In genomic region chr1:165686121-165686970, GRCh38 we compare ENCODE assay signal across 10 cellular contexts. TPM values are rescaled to one million over a fixed set of nuclear protein-coding genes. Genes with fewer than 3 reads are reported as not detected.
DNase-seq lines count a peak whose midpoint lies in the region; ATAC-seq, FAIRE-seq and TF ChIP-seq lines count a peak whose summit lies in the region.
"Had no signal": no experiment of that assay in that cellular context is flagged by ENCODE, and none has a peak within 500 bp of the region (broad histone marks: within the 10 kb centered on the region; RNA-seq: fewer than 3 reads in every experiment).

No MANE protein-coding gene starts in this region.

- no peak overlapping the region for H3K4me3 ChIP-seq in CD8-positive, alpha-beta T cell (ENCODE audit: low read depth, low read length)
- H3K4me3 ChIP-seq in GM12878 (peak overlapping the region; percentile 21), gastrocnemius medialis (no peak overlapping the region)
- H3K4me3 ChIP-seq: esophagus squamous epithelium, SK-N-MC had no signal

- peak overlapping the region; percentile 33; the same call in 1 of the 2 replicates for H3K9ac ChIP-seq in GM12878 (ENCODE audit: control insufficient read depth, insufficient read depth, low read length)

- POLR2A ChIA-PET in CD8-positive, alpha-beta T cell (lab: Charles Lee) = interaction anchor here (0.7 to 1.5 kb wide), 2 partner anchors 9 to 12 kb away, joined by 3 to 5 read pairs; partner anchors contain the start of gene ALDH9A1
- POLR2A ChIA-PET in GM12878 (lab: Charles Lee) = interaction anchor here (0.7 to 1.7 kb wide), 5 partner anchors 11 to 237 kb away, joined by 3 to 13 read pairs (median 3); partner anchors contain the start of gene ALDH9A1
- POLR2A ChIA-PET in RWPE1 (lab: Yijun Ruan, JAX; ENCODE audit: low non-redundant PET) = no interaction called here

- intact Hi-C loops in CD8-positive, alpha-beta T cell (cut with DNase I, micrococcal nuclease) = loop anchor here in 1 of 2 experiments (2.0 to 5.0 kb wide), 2 partner anchors 41 to 228 kb away; no protein-coding TSS in a partner anchor
- intact Hi-C loops in GM12878 (cut with micrococcal nuclease; ENCODE audit: unreplicated experiment) = no loop called here
- intact Hi-C loops in gastrocnemius medialis (cut with DNase I; ENCODE audit: low total_unique reads) = no loop called here

- no peak for TF ChIP-seq CTCF in CD8-positive, alpha-beta T cell (IDR thresholded peaks at IDR 0.05)
- TF ChIP-seq CTCF in GM12878 (IDR thresholded peaks at IDR 0.05 in 2 of 3, conservative IDR thresholded peaks at IDR 0.05 in 1 of 3; ENCODE audit: control insufficient read depth in 2 of 3, extremely low read depth in 1 of 3, insufficient read depth in 1 of 3, low read depth in 3 of 3, low read length in 3 of 3) (peak; percentile 25 to 44 (median 26); a peak in 3 of 6 replicates), gastrocnemius medialis (IDR thresholded peaks at IDR 0.05 in 4 of 5, conservative IDR thresholded peaks at IDR 0.05 in 1 of 5) (no peak), RWPE1 (conservative IDR thresholded peaks at IDR 0.05; ENCODE audit: low read depth) (no peak)

- FAIRE-seq in GM12878 (lab: Jason Lieb, UNC) = no peak

- DNase-seq in CD8-positive, alpha-beta T cell = no peak
- DNase-seq in GM12878 (ENCODE audit: low read depth, low spot score) (peak; percentile 24), epidermal melanocyte (ENCODE audit: insufficient read length, low spot score) (no peak), gastrocnemius medialis (no peak), NK-92 (lab: John Stamatoyannopoulos, UW; ENCODE audit: unreplicated experiment) (no peak), RWPE1 (ENCODE audit: low spot score) (no peak)
- DNase-seq: esophagus squamous epithelium had no signal

- no TSS peak for BruUV-seq in GM12878 (replicated peaks; lab: Mats Ljungman, UMichigan)

- peak overlapping the region; percentile 28 for H2AFZ ChIP-seq in GM12878 (ENCODE audit: control insufficient read depth, low read depth, low read length)

- peak; percentile 32 for TF ChIP-seq RAD21 in GM12878 (IDR thresholded peaks at IDR 0.05; ENCODE audit: insufficient read depth, low read depth, low read length)

- no peak overlapping the region for H3K4me3 Mint-ChIP-seq in CD8-positive, alpha-beta T cell

- CTCF ChIA-PET in CD8-positive, alpha-beta T cell (lab: Charles Lee) = interaction anchor here (1.0 to 1.5 kb wide), 2 partner anchors 84 to 232 kb away, joined by 3 read pairs; no protein-coding TSS in a partner anchor
- CTCF ChIA-PET in GM12878 (lab: Yijun Ruan, JAX) (interaction anchor here (0.7 to 6.5 kb wide), 34 partner anchors 9 to 240 kb away, joined by 3 to 62 read pairs (median 4); partner anchors contain the start of genes ALDH9A1, TMCO1 and UCK2), RWPE1 (lab: Yijun Ruan, JAX) (no interaction called here)

- TF ChIP-seq POLR2A in GM12878 (IDR thresholded peaks at IDR 0.05; ENCODE audit: low read depth, low read length) (no peak), gastrocnemius medialis (IDR thresholded peaks at IDR 0.05) (no peak)

- no peaks in the 10 kb centered on the region for H3K9me3 Mint-ChIP-seq in CD8-positive, alpha-beta T cell

- in situ Hi-C loops in GM12878 (cut with MboI) = no loop called here
- in situ Hi-C loops in gastrocnemius medialis (cut with MboI; ENCODE audit: low sequenced_read_pairs in 4 of 4) = no loop called here

- H3K27ac Mint-ChIP-seq in CD8-positive, alpha-beta T cell = peak overlapping the region; percentile 74

- no peaks in the 10 kb centered on the region for H3K9me3 ChIP-seq in CD8-positive, alpha-beta T cell (ENCODE audit: low read length)
- H3K9me3 ChIP-seq in GM12878 (replicated peaks; ENCODE audit: control insufficient read depth, insufficient read depth, low read length) (no peaks in the 10 kb centered on the region; the same call in 2 of the 3 replicates), gastrocnemius medialis (no peaks in the 10 kb centered on the region)
- H3K9me3 ChIP-seq: esophagus squamous epithelium had no signal

- SMC1A ChIA-PET in GM12878 (lab: Charles Lee; ENCODE audit: uncharacterized antibody, unreplicated experiment) = interaction anchor here (0.6 to 2.5 kb wide), 24 partner anchors 11 to 484 kb away, joined by 3 to 26 read pairs (median 4); partner anchors contain the start of genes ALDH9A1, MGST3 and TMCO1

- H3K4me1 Mint-ChIP-seq in CD8-positive, alpha-beta T cell (ENCODE audit: low read depth) = peaks cover 46% of the 10 kb centered on the region

- peaks cover 6% of the 10 kb centered on the region for H3K36me3 ChIP-seq in CD8-positive, alpha-beta T cell (ENCODE audit: insufficient read depth, low read length)
- H3K36me3 ChIP-seq in GM12878 (ENCODE audit: control insufficient read depth in 2 of 2, insufficient read depth in 2 of 2, low read length in 1 of 2) (peaks cover 0 to 30% of the 10 kb centered on the region in 2 experiments; a peak in 3 of 4 replicates), gastrocnemius medialis (peaks cover 0 to 19% of the 10 kb centered on the region in 2 donors)

- RAD21 ChIA-PET in GM12878 (lab: Charles Lee; ENCODE audit: unreplicated experiment) = interaction anchor here (0.7 to 2.2 kb wide), 16 partner anchors 10 to 228 kb away, joined by 3 to 21 read pairs (median 3); partner anchors contain the start of genes ALDH9A1 and TMCO1

- 41% methylated on average over 6 of the region's 6 CpGs for WGBS in GM12878 (ENCODE audit: insufficient coverage, insufficient replicate concordance, low lambda C conversion rate, missing lambda C conversion rate)

- no peaks in the 10 kb centered on the region for H3K27me3 ChIP-seq in CD8-positive, alpha-beta T cell (ENCODE audit: insufficient read depth, low read length)
- no peaks in the 10 kb centered on the region for H3K27me3 ChIP-seq in GM12878 (replicated peaks in 1 of 2; ENCODE audit: control insufficient read depth in 2 of 2, insufficient read depth in 2 of 2, low read length in 1 of 2)
- H3K27me3 ChIP-seq in gastrocnemius medialis = no peaks in the 10 kb centered on the region
- H3K27me3 ChIP-seq: esophagus squamous epithelium had no signal

- ATAC-seq in CD8-positive, alpha-beta T cell = peak; percentile 36
- ATAC-seq in GM19043 (IDR thresholded peaks at IDR 0.05; ENCODE audit: low read depth, unreplicated experiment) (peak; percentile 70), HG03520 (IDR thresholded peaks at IDR 0.05; ENCODE audit: unreplicated experiment) (peak; percentile 63), GM12878 (peak; percentile 90), gastrocnemius medialis (no peak)

- no peak for TF ChIP-seq EP300 in GM12878 (IDR thresholded peaks at IDR 0.05; ENCODE audit: borderline replicate concordance in 1 of 2, control insufficient read depth in 1 of 2, low read depth in 2 of 2, low read length in 2 of 2)

- peaks cover 81% of the 10 kb centered on the region for H3K36me3 Mint-ChIP-seq in CD8-positive, alpha-beta T cell

- H3K79me2 ChIP-seq in GM12878 (ENCODE audit: control insufficient read depth, insufficient read depth, low read length) = peaks cover 18% of the 10 kb centered on the region

- H3K27me3 Mint-ChIP-seq in CD8-positive, alpha-beta T cell (ENCODE audit: low read depth) = no peaks in the 10 kb centered on the region

- H3K4me1 ChIP-seq in CD8-positive, alpha-beta T cell (ENCODE audit: insufficient read depth, low read length) = peaks cover 14% of the 10 kb centered on the region
- H3K4me1 ChIP-seq in GM12878 (ENCODE audit: control insufficient read depth, insufficient read depth, low read length) = peaks cover 10% of the 10 kb centered on the region
- peaks cover 0 to 16% of the 10 kb centered on the region in 2 donors for H3K4me1 ChIP-seq in gastrocnemius medialis

- no peak overlapping the region for H3K27ac ChIP-seq in CD8-positive, alpha-beta T cell (ENCODE audit: low read depth, low read length)
- H3K27ac ChIP-seq in GM12878 (ENCODE audit: control insufficient read depth, insufficient read depth) (peak overlapping the region; percentile 77), gastrocnemius medialis (no peak overlapping the region), RWPE1 (no peak overlapping the region)
- H3K27ac ChIP-seq: esophagus squamous epithelium, SK-N-MC had no signal

- no peaks in the 10 kb centered on the region for H4K20me1 ChIP-seq in GM12878 (ENCODE audit: control insufficient read depth, insufficient read depth)

- H3K4me2 ChIP-seq in GM12878 (ENCODE audit: control insufficient read depth, insufficient read depth) = peak overlapping the region; percentile 76

RNA-seq across cellular contexts. Expression of gene ALDH9A1, which starts 12.0 kb away (rescaled TPM):
- total RNA-seq in CD8-positive, alpha-beta T cell = 10 to 100 TPM; 18.7 to 22.0 TPM
- total RNA-seq in GM12878 (2013; cell fraction: nucleolus; rRNA removed) = 14.6 and 21.1 TPM in 2 replicates
- 28.7 and 34.5 TPM in 2 replicates for total RNA-seq in GM12878 (2014; rRNA removed)
- total RNA-seq in GM12878 (2014; rRNA removed; fragmentation: Illumina TruSeq; extraction: Trizol) = 30.6 and 30.9 TPM in 2 replicates
- total RNA-seq in GM12878 (2021) = 34.4 and 37.0 TPM in 2 replicates
- 22.9 TPM for polyA plus RNA-seq in GM12878 (2011; ENCODE audit: low read depth)
- 106 and 128 TPM in 2 replicates for polyA plus RNA-seq in GM12878 (2011; rRNA removed)
- polyA plus RNA-seq in GM12878 (2011; cell fraction: cytosol; rRNA removed) = 36.1 and 36.4 TPM in 2 replicates
- polyA plus RNA-seq in GM12878 (2011; cell fraction: nucleus; rRNA removed) = 37.3 and 42.6 TPM in 2 replicates
- 24.0 and 33.1 TPM in 2 replicates for polyA plus RNA-seq in GM12878 (2012)
- polyA plus RNA-seq in GM12878 (2014; fragmentation: Illumina TruSeq; extraction: Trizol) = 37.2 and 42.2 TPM in 2 replicates
- polyA plus RNA-seq in GM12878 (2014; fragmentation: Nextera tagmentation; extraction: Ambion mirVana) = 10 to 100 TPM; 25.7 to 35.6 TPM
- 22.7 and 26.7 TPM in 2 replicates for polyA plus RNA-seq in GM12878 (2014; rRNA removed)
- polyA plus RNA-seq in GM12878 (2016; fragmentation: Nextera tagmentation; extraction: Ambion mirVana) = 10 to 100 TPM; 49.1 to 51.5 TPM
- polyA minus RNA-seq in GM12878 (2011; rRNA and poly(A)+ RNA removed) = 47.6 and 80.2 TPM in 2 replicates
- polyA minus RNA-seq in GM12878 (2011; cell fraction: cytosol; rRNA and poly(A)+ RNA removed) = 21.8 and 35.5 TPM in 2 replicates
- polyA minus RNA-seq in GM12878 (2011; cell fraction: nucleus; rRNA and poly(A)+ RNA removed) = 13.7 and 23.9 TPM in 2 replicates
- total RNA-seq in gastrocnemius medialis = 10 to 100 TPM; 46.4 to 91.5 (median 63.3) TPM

RNA-seq across cellular contexts. Expression of gene MGST3, which starts 55.3 kb away (rescaled TPM):
- 10 to 100 TPM; 13.8 to 16.6 TPM for total RNA-seq in CD8-positive, alpha-beta T cell
- total RNA-seq in GM12878 (2013; cell fraction: nucleolus; rRNA removed) = 25.0 and 25.3 TPM in 2 replicates
- total RNA-seq in GM12878 (2014; rRNA removed) = 55.3 and 63.2 TPM in 2 replicates
- 38.0 and 44.9 TPM in 2 replicates for total RNA-seq in GM12878 (2014; rRNA removed; fragmentation: Illumina TruSeq; extraction: Trizol)
- total RNA-seq in GM12878 (2021) = 37.3 and 41.4 TPM in 2 replicates
- polyA plus RNA-seq in GM12878 (2011; ENCODE audit: low read depth) = 84.8 TPM
- polyA plus RNA-seq in GM12878 (2011; rRNA removed) = 58.9 and 64.9 TPM in 2 replicates
- 68.7 and 81.4 TPM in 2 replicates for polyA plus RNA-seq in GM12878 (2011; cell fraction: cytosol; rRNA removed)
- polyA plus RNA-seq in GM12878 (2011; cell fraction: nucleus; rRNA removed) = 52.0 and 106 TPM in 2 replicates
- polyA plus RNA-seq in GM12878 (2012) = 60.0 and 63.1 TPM in 2 replicates
- polyA plus RNA-seq in GM12878 (2014; fragmentation: Illumina TruSeq; extraction: Trizol) = 41.0 and 45.6 TPM in 2 replicates
- 100 to 1,000 TPM; 137 to 145 TPM for polyA plus RNA-seq in GM12878 (2014; fragmentation: Nextera tagmentation; extraction: Ambion mirVana)
- polyA plus RNA-seq in GM12878 (2014; rRNA removed) = 60.3 and 72.6 TPM in 2 replicates
- polyA plus RNA-seq in GM12878 (2016; fragmentation: Nextera tagmentation; extraction: Ambion mirVana) = 100 to 1,000 TPM; 105 to 120 TPM
- polyA minus RNA-seq in GM12878 (2011; rRNA and poly(A)+ RNA removed) = 21.4 and 31.2 TPM in 2 replicates
- polyA minus RNA-seq in GM12878 (2011; cell fraction: cytosol; rRNA and poly(A)+ RNA removed) = 15.9 and 19.5 TPM in 2 replicates
- polyA minus RNA-seq in GM12878 (2011; cell fraction: nucleus; rRNA and poly(A)+ RNA removed) = 10.3 and 16.4 TPM in 2 replicates
- total RNA-seq in gastrocnemius medialis = 100 to 1,000 TPM; 101 to 275 (median 202) TPM

Comparison
In these comparisons a context has a peak if more than half of its experiments do, and no peak if none do; other contexts are left out.
1. ATAC-seq: peak in CD8-positive, alpha-beta T cell (single experiment), GM19043 (single experiment), HG03520 (single experiment) and GM12878 (single experiment); none in gastrocnemius medialis (0 of 2).
2. CTCF ChIP-seq: peak in GM12878 (3 of 3); none in CD8-positive, alpha-beta T cell (single experiment), gastrocnemius medialis (0 of 5) and RWPE1 (single experiment).